Comparison of ENCODE assay signal across 8 cellular contexts in genomic region chr2:95121495-95122196, GRCh38. TPM values are rescaled to one million over a fixed set of nuclear protein-coding genes. Genes with fewer than 3 reads are reported as not detected.
DNase-seq lines count a peak whose midpoint lies in the region; ATAC-seq and TF ChIP-seq lines count a peak whose summit lies in the region.

Gene MRPS5, minus strand, starts transcription at chr2:95121808. Its CDS starts 17 bp downstream, at chr2:95121791.

- TF ChIP-seq CTCF in AG09319 (IDR thresholded peaks at IDR 0.05; ENCODE audit: low read depth, low read length) (no peak), choroid plexus epithelial cell (conservative IDR thresholded peaks at IDR 0.05; ENCODE audit: low read depth, low read length) (no peak)

- intact Hi-C loops in activated CD4-positive, alpha-beta T cell treated with anti-CD3 and anti-CD28 coated beads for 36 hours (cut with DNase I, micrococcal nuclease), result loop anchor here (1.0 to 2.0 kb wide), 6 partner anchors 38 to 281 kb away; partner anchors contain the start of genes ZNF2 (in 2 of the 2), FAHD2A (in 1 of the 2), ZNF514 (in 1 of the 2) and ZNF892 (in 1 of the 2)
- intact Hi-C loops in left colon (cut with DNase I, micrococcal nuclease), result loop anchor here in 1 of 2 donors (5.0 kb wide), 1 partner anchor 36 kb away; the partner anchor contains the start of gene ZNF514

- peak within 1 kb of the TSS; percentile 94 for H3K27ac Mint-ChIP-seq in activated CD4-positive, alpha-beta T cell treated with anti-CD3 and anti-CD28 coated beads for 36 hours

- H3K27me3 Mint-ChIP-seq in activated CD4-positive, alpha-beta T cell treated with anti-CD3 and anti-CD28 coated beads for 36 hours, result no peaks in the 10 kb centered on the region

- ATAC-seq in GM18909 (IDR thresholded peaks at IDR 0.05; ENCODE audit: poor library complexity, unreplicated experiment) (peak; percentile 94), HG03159 (IDR thresholded peaks at IDR 0.05; ENCODE audit: unreplicated experiment) (peak; percentile 95), left colon (peak; percentile 96)
- peak; percentile 89 for ATAC-seq in activated CD4-positive, alpha-beta T cell treated with anti-CD3 and anti-CD28 coated beads for 36 hours

- peaks cover 15% of the 10 kb centered on the region for H3K36me3 Mint-ChIP-seq in activated CD4-positive, alpha-beta T cell treated with anti-CD3 and anti-CD28 coated beads for 36 hours (ENCODE audit: low read depth)

- peak; percentile 23 for DNase-seq in AG09319 (ENCODE audit: extremely low read depth, low read depth)
- DNase-seq in NCI-H446 (lab: John Stamatoyannopoulos, UW), result peak; percentile 41 to 78
- DNase-seq in activated CD4-positive, alpha-beta T cell treated with anti-CD3 and anti-CD28 coated beads for 36 hours, result peak; percentile 93
- peak; percentile 63 for DNase-seq in choroid plexus epithelial cell (ENCODE audit: low read depth)
- peak; percentile 80 to 93 for DNase-seq in left colon
- DNase-seq in stimulated activated CD4-positive, alpha-beta T cell treated with anti-CD3 and anti-CD28 coated beads, Interleukin-1b, Interleukin-23, amount 100 ng/mL, for 48 hours, result peak; percentile 85

- peak within 1 kb of the TSS; percentile 98 for H3K4me3 ChIP-seq in choroid plexus epithelial cell (ENCODE audit: low read depth, low read length)

- POLR2A ChIA-PET in activated CD4-positive, alpha-beta T cell treated with anti-CD3 and anti-CD28 coated beads for 36 hours (lab: Charles Lee), result interaction anchor here (1.1 kb wide), 1 partner anchor 22 kb away, joined by 14 read pairs; no protein-coding TSS in a partner anchor

- H3K4me3 Mint-ChIP-seq in activated CD4-positive, alpha-beta T cell treated with anti-CD3 and anti-CD28 coated beads for 36 hours, result peak within 1 kb of the TSS; percentile 97

- no peaks in the 10 kb centered on the region for H3K9me3 Mint-ChIP-seq in activated CD4-positive, alpha-beta T cell treated with anti-CD3 and anti-CD28 coated beads for 36 hours (ENCODE audit: low read depth)

- peaks cover 37% of the 10 kb centered on the region for H3K4me1 Mint-ChIP-seq in activated CD4-positive, alpha-beta T cell treated with anti-CD3 and anti-CD28 coated beads for 36 hours

- CTCF ChIA-PET in activated CD4-positive, alpha-beta T cell treated with anti-CD3 and anti-CD28 coated beads for 36 hours (lab: Charles Lee), result interaction anchor here (0.6 to 5.0 kb wide), 12 partner anchors 11 to 135 kb away, joined by 3 to 29 read pairs (median 4); partner anchors contain the start of gene ZNF514

RNA-seq across cellular contexts. Expression of gene MRPS5, which starts in this region (rescaled TPM):
- total RNA-seq in activated CD4-positive, alpha-beta T cell treated with anti-CD3 and anti-CD28 coated beads for 36 hours, result 10 to 100 TPM; 90.7 to 97.1 TPM
- total RNA-seq in left colon, result 10 to 100 TPM; 55.8 to 73.1 TPM

Comparison
In these comparisons a context has a peak if more than half of its experiments do, and no peak if none do; other contexts are left out.
1. Peak in every context shown above with its lines: DNase-seq, ATAC-seq and H3K4me3 ChIP-seq.
2. DNase-seq: peak in every context shown above with its lines; median percentile 93 in activated CD4-positive, alpha-beta T cell treated with anti-CD3 and anti-CD28 coated beads for 36 hours; 86 in left colon; 85 in stimulated activated CD4-positive, alpha-beta T cell treated with anti-CD3 and anti-CD28 coated beads, Interleukin-1b, Interleukin-23, amount 100 ng/mL, for 48 hours; 63 in choroid plexus epithelial cell; 60 in NCI-H446; 23 in AG09319.